In the genomic region with DNA sequence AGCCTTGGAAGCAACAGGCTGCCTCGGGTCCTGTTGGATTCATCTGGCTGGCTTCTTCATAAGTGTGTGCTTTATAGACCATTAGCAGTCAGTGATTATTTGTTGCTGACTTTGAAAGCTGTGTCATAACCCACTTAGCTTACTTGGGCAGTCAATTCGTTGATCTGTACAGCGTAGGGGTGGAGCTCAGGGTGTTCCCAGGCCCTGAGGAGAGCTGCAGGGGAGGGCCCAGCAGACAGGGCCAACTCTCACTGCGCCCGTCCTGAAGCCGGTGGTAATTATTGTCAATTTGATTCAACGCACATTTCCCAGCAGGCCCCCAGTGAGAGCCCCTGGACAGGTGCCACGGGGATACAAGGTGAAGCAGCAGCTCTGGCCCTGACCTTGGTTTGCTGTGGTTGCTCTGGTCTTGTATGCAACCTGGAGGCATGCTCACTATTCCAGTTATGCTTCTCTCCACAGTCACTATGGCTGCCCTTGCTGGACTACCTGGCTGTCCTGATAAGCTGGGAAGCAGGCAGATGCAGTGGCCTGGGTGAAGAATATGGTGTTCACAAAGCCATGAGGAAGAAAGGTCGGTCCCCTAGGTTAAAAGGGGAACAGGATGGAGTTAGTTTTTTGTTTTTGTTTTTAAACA, we compare ENCODE assay signal across 24 cellular contexts. TPM values are rescaled to one million over a fixed set of nuclear protein-coding genes. Genes with fewer than 3 reads are reported as not detected.
DNase-seq lines count a peak whose midpoint lies in the region; ATAC-seq and TF ChIP-seq lines count a peak whose summit lies in the region.
"Had no signal": no experiment of that assay in that cellular context is flagged by ENCODE, and none has a peak within 500 bp of the region (broad histone marks: within the 10 kb centered on the region; RNA-seq: fewer than 3 reads in every experiment).

No MANE protein-coding gene starts in this region.

- H3K4me1 ChIP-seq in transverse colon (no peaks in the 10 kb centered on the region), tibial artery (no peaks in the 10 kb centered on the region)
- H3K4me1 ChIP-seq: breast epithelium, Caco-2, Peyer's patch, upper lobe of right lung had no signal

- TF ChIP-seq EP300 in transverse colon (IDR thresholded peaks at IDR 0.05; ENCODE audit: low read depth): no peak

- H3K36me3 ChIP-seq in transverse colon (no peaks in the 10 kb centered on the region), tibial artery (no peaks in the 10 kb centered on the region)
- H3K36me3 ChIP-seq: breast epithelium, Peyer's patch, upper lobe of right lung had no signal

- in situ Hi-C loops in transverse colon (cut with MboI; ENCODE audit: low pct_ligation_motif_present in 1 of 4, low pct_unique_long_range_greater_than_20kb in 1 of 4, low sequenced_read_pairs in 3 of 4): no loop called here

- WGBS in transverse colon (ENCODE audit: low coverage in 1 of 2), 2 donors: 71% methylated on average over 9 of the region's 9 CpGs; no CpG with 5 or more reads in 1 of the 2 donors

- intact Hi-C loops in transverse colon (cut with DNase I; ENCODE audit: low total_unique reads) (no loop called here), tibial artery (cut with DNase I; ENCODE audit: low total_unique reads) (no loop called here)

- no peak for ATAC-seq in HG03025 (IDR thresholded peaks at IDR 0.05; ENCODE audit: low FRiP score, unreplicated experiment)
- ATAC-seq: activated CD4-positive, alpha-beta T cell treated with anti-CD3 and anti-CD28 coated beads for 36 hours; activated T-helper 17 cell treated with anti-CD3 and anti-CD28 coated beads, Interleukin-2, amount 50 U/mL, for 72 hours; stimulated activated effector memory CD8-positive, alpha-beta T cell treated with anti-CD3 and anti-CD28 coated beads, Interleukin-12 subunit alpha, Interleukin-12 subunit beta, amount 100 ng/mL, for 72 hours; upper lobe of right lung had no signal

- no peaks in the 10 kb centered on the region for H3K27me3 ChIP-seq in transverse colon
- H3K27me3 ChIP-seq in tibial artery: no peaks in the 10 kb centered on the region
- H3K27me3 ChIP-seq: Peyer's patch, upper lobe of right lung had no signal

- H3K4me3 ChIP-seq in transverse colon (no peak overlapping the region), tibial artery (no peak overlapping the region)
- H3K4me3 ChIP-seq: breast epithelium, Peyer's patch, upper lobe of right lung had no signal

- H3K9me3 ChIP-seq in transverse colon: no peaks in the 10 kb centered on the region
- H3K9me3 ChIP-seq in tibial artery: no peaks in the 10 kb centered on the region
- H3K9me3 ChIP-seq: breast epithelium, Caco-2, Peyer's patch, upper lobe of right lung had no signal

- H3K27ac ChIP-seq in transverse colon: no peak overlapping the region
- no peak overlapping the region for H3K27ac ChIP-seq in tibial artery
- H3K27ac ChIP-seq: breast epithelium, C4-2B, Peyer's patch, upper lobe of right lung had no signal

- DNase-seq in NCI-H1417 (lab: John Stamatoyannopoulos, UW): peak in 2 of 3 experiments; percentile 48 to 72
- no peak for DNase-seq in NCI-H1417 treated with DMSO at 0.1 percent for 48 hours (lab: John Stamatoyannopoulos, UW)
- DNase-seq in NCI-H69 (lab: John Stamatoyannopoulos, UW): peak; percentile 59
- peak; percentile 8 to 13 for DNase-seq in erythroblast (lab: John Stamatoyannopoulos, UW)
- peak; percentile 33 for DNase-seq in transverse colon
- DNase-seq in NOMO-1 treated with DMSO at 0.1 percent for 48 hours (lab: John Stamatoyannopoulos, UW; ENCODE audit: unreplicated experiment): no peak
- DNase-seq in tibial artery: no peak
- DNase-seq: 8988T; activated CD4-positive, alpha-beta T cell treated with anti-CD3 and anti-CD28 coated beads for 36 hours; amygdala; Caco-2; HFFc6; immature natural killer cell; KBM-7; NCI-H1694; NCI-H524; Peyer's patch; SHP77; upper lobe of right lung had no signal

- no peak for TF ChIP-seq POLR2A in erythroblast (IDR thresholded peaks at IDR 0.05; ENCODE audit: low read length)
- TF ChIP-seq POLR2A in transverse colon (IDR thresholded peaks at IDR 0.05): no peak

- TF ChIP-seq CTCF in transverse colon (IDR thresholded peaks at IDR 0.05) (no peak), tibial artery (IDR thresholded peaks at IDR 0.05) (no peak)

RNA-seq across cellular contexts. Expression of a gene that starts 40.1 kb away (rescaled TPM):
- total RNA-seq in transverse colon: 10 to 100 TPM in 2 of 4 donors, 1 to 10 TPM in 2; 2.6 to 23.2 (median 8.6) TPM

RNA-seq across cellular contexts. Expression of a gene that starts 44.6 kb away (rescaled TPM):
- total RNA-seq in transverse colon: 10 to 100 TPM; 12.3 to 22.4 (median 16.5) TPM

Comparison
In these comparisons a context has a peak if more than half of its experiments do, and no peak if none do; other contexts are left out.
1. DNase-seq: peak in NCI-H1417 (2 of 3), NCI-H69 (single experiment), erythroblast (2 of 2) and transverse colon (single experiment); none in NCI-H1417 treated with DMSO at 0.1 percent for 48 hours (single experiment), NOMO-1 treated with DMSO at 0.1 percent for 48 hours (single experiment) and tibial artery (0 of 2).